ENCODE assay signal across 18 cellular contexts in the genomic region with DNA sequence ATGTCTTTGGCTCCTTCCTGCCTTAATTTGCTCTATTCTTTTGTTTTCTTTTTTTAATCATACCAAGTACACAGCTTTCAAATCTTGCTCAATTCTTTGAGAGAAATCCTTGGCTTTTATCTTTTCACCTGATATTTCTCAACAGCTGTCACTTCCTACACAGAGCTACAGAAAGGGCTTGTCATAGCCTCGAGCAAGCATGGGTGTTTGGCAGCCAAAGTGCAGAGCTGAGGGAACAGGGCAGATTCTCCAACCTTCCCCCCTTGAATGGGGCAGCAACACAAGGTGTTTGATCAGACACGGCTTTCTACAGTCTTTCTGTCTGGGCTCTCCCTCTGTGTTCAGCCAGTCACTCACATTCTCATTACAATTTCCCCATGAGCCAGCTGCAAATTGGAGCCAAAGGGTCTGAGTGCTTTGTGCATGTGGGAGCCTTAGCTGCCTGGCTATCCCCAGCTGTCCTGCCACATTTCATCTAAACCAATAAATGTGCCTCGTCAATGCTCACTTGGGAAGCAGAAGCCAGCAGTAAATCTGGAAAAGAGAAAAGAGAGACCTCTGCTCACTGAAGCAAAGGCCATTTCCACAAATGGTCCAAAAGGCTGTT.
DNase-seq lines count a peak whose midpoint lies in the region; ATAC-seq and TF ChIP-seq lines count a peak whose summit lies in the region.
"Had no signal": no experiment of that assay in that cellular context is flagged by ENCODE, and none has a peak within 500 bp of the region (broad histone marks: within the 10 kb centered on the region; RNA-seq: fewer than 3 reads in every experiment).

No MANE protein-coding gene starts in this region.

- H3K4me1 ChIP-seq in neural progenitor cell = peaks cover 10% of the 10 kb centered on the region
- H3K4me1 ChIP-seq: lower lobe of right lung, tibial nerve had no signal

- no peaks in the 10 kb centered on the region for H3K36me3 Mint-ChIP-seq in brain
- no peaks in the 10 kb centered on the region for H3K36me3 Mint-ChIP-seq in neural progenitor cell
- H3K36me3 Mint-ChIP-seq in natural killer cell treated with Interleukin-12 subunit alpha and Interleukin-12 subunit beta and Interleukin-15 and Interleukin-18, amount 100 ng/mL, for 72 hours = no peaks in the 10 kb centered on the region
- H3K36me3 Mint-ChIP-seq: activated naive CD4-positive, alpha-beta T cell treated with anti-CD3 and anti-CD28 coated beads, Interleukin-2, amount 10 ng/mL, durations not matched to agents 7 days and 5 days; naive thymus-derived CD8-positive, alpha-beta T cell; stimulated activated naive B cell treated with anti-CD40 and anti-IgM and Interleukin-4, amounts not matched to agents 10 μg/mL and 1 μg/mL and 100 μg/mL, for 72 hours had no signal

- TF ChIP-seq CTCF in brain (conservative IDR thresholded peaks at IDR 0.05) (no peak), neural progenitor cell (IDR thresholded peaks at IDR 0.05) (no peak)

- H3K9me3 Mint-ChIP-seq in brain (peaks cover 0 to 3% (median 0%) of the 10 kb centered on the region in 5 experiments), neural progenitor cell (no peaks in the 10 kb centered on the region)
- H3K9me3 Mint-ChIP-seq in natural killer cell treated with Interleukin-12 subunit alpha and Interleukin-12 subunit beta and Interleukin-15 and Interleukin-18, amount 100 ng/mL, for 72 hours = peaks cover 9% of the 10 kb centered on the region
- H3K9me3 Mint-ChIP-seq: activated naive CD4-positive, alpha-beta T cell treated with anti-CD3 and anti-CD28 coated beads, Interleukin-2, amount 10 ng/mL, durations not matched to agents 7 days and 5 days; activated T-cell treated with anti-CD3 and anti-CD28 coated beads, Interleukin-2, amount 50 U/mL, for 24 hours had no signal

- DNase-seq in ELF-1 (ENCODE audit: low read depth, low spot score) (peak; percentile 10), NCI-H345 (lab: John Stamatoyannopoulos, UW) (peak; percentile 48), neural progenitor cell (ENCODE audit: low spot score) (peak; percentile 18), mucosa of gallbladder (ENCODE audit: low spot score) (no peak), AG08396 (ENCODE audit: low spot score) (no peak)
- no peak for DNase-seq in activated CD4-positive, CD25-positive, alpha-beta regulatory T cell (lab: John Stamatoyannopoulos, UW)
- no peak for DNase-seq in natural killer cell treated with Interleukin-12 subunit alpha and Interleukin-12 subunit beta and Interleukin-15 and Interleukin-18, amount 100 ng/mL, for 72 hours (ENCODE audit: low spot score)
- DNase-seq: activated CD4-positive, alpha-beta T cell treated with anti-CD3 and anti-CD28 coated beads, Interleukin-2, amount 50 U/mL, for 4 hours; activated naive CD4-positive, alpha-beta T cell treated with anti-CD3 and anti-CD28 coated beads, Interleukin-2, amount 10 ng/mL, durations not matched to agents 7 days and 5 days; activated T-cell treated with anti-CD3 and anti-CD28 coated beads, Interleukin-2, amount 50 U/mL, for 24 hours; erythroblast; lower lobe of right lung; naive thymus-derived CD8-positive, alpha-beta T cell; stimulated activated naive B cell treated with anti-CD40 and anti-IgM and Interleukin-4, amounts not matched to agents 10 μg/mL and 1 μg/mL and 100 μg/mL, for 72 hours had no signal

- H3K4me3 ChIP-seq in neural progenitor cell = no peak overlapping the region
- H3K4me3 ChIP-seq: lower lobe of right lung, SK-N-MC, tibial nerve had no signal

- H3K9ac ChIP-seq in neural progenitor cell = no peak overlapping the region

- H3F3A ChIP-seq in neural progenitor cell (ENCODE audit: low read depth) = no peaks in the 10 kb centered on the region

- no peaks in the 10 kb centered on the region for H3K27me3 Mint-ChIP-seq in brain
- H3K27me3 Mint-ChIP-seq in neural progenitor cell (ENCODE audit: insufficient read depth, low read depth) = peaks cover 2% of the 10 kb centered on the region
- H3K27me3 Mint-ChIP-seq in natural killer cell treated with Interleukin-12 subunit alpha and Interleukin-12 subunit beta and Interleukin-15 and Interleukin-18, amount 100 ng/mL, for 72 hours = no peaks in the 10 kb centered on the region
- H3K27me3 Mint-ChIP-seq: activated naive CD4-positive, alpha-beta T cell treated with anti-CD3 and anti-CD28 coated beads, Interleukin-2, amount 10 ng/mL, durations not matched to agents 7 days and 5 days; activated T-cell treated with anti-CD3 and anti-CD28 coated beads, Interleukin-2, amount 50 U/mL, for 24 hours had no signal

- no peaks in the 10 kb centered on the region for H3K36me3 ChIP-seq in neural progenitor cell
- H3K36me3 ChIP-seq: lower lobe of right lung, tibial nerve had no signal

- no peaks in the 10 kb centered on the region for H3K79me2 ChIP-seq in neural progenitor cell (ENCODE audit: low read depth)

- H3K4me2 ChIP-seq in neural progenitor cell = peak overlapping the region; percentile 10

- no peaks in the 10 kb centered on the region for H3K9me3 ChIP-seq in neural progenitor cell (ENCODE audit: low read depth)
- H3K9me3 ChIP-seq: lower lobe of right lung, tibial nerve had no signal

- no peak for ATAC-seq in natural killer cell treated with Interleukin-12 subunit alpha and Interleukin-12 subunit beta and Interleukin-15 and Interleukin-18, amount 100 ng/mL, for 72 hours
- ATAC-seq: naive thymus-derived CD8-positive, alpha-beta T cell; stimulated activated naive B cell treated with anti-CD40 and anti-IgM and Interleukin-4, amounts not matched to agents 10 μg/mL and 1 μg/mL and 100 μg/mL, for 72 hours had no signal

- no peaks in the 10 kb centered on the region for H4K20me1 ChIP-seq in neural progenitor cell (ENCODE audit: low read depth)

- H3K27ac ChIP-seq in neural progenitor cell = no peak overlapping the region
- H3K27ac ChIP-seq: lower lobe of right lung, SK-N-MC, tibial nerve had no signal

- H3K4me3 Mint-ChIP-seq in brain = peak overlapping the region in 4 of 5 experiments; percentile 5 to 56 (median 21)
- no peak overlapping the region for H3K4me3 Mint-ChIP-seq in neural progenitor cell
- no peak overlapping the region for H3K4me3 Mint-ChIP-seq in natural killer cell treated with Interleukin-12 subunit alpha and Interleukin-12 subunit beta and Interleukin-15 and Interleukin-18, amount 100 ng/mL, for 72 hours
- H3K4me3 Mint-ChIP-seq: activated naive CD4-positive, alpha-beta T cell treated with anti-CD3 and anti-CD28 coated beads, Interleukin-2, amount 10 ng/mL, durations not matched to agents 7 days and 5 days; activated T-cell treated with anti-CD3 and anti-CD28 coated beads, Interleukin-2, amount 50 U/mL, for 24 hours; B cell; naive thymus-derived CD8-positive, alpha-beta T cell; stimulated activated naive B cell treated with anti-CD40 and anti-IgM and Interleukin-4, amounts not matched to agents 10 μg/mL and 1 μg/mL and 100 μg/mL, for 72 hours had no signal

- peak overlapping the region; percentile 2 for H2AFZ ChIP-seq in neural progenitor cell (replicated peaks)

- no peaks in the 10 kb centered on the region for H3K27me3 ChIP-seq in neural progenitor cell
- H3K27me3 ChIP-seq: tibial nerve had no signal

- H3K4me1 Mint-ChIP-seq in brain (peaks cover 20% of the 10 kb centered on the region), neural progenitor cell (peaks cover 8% of the 10 kb centered on the region)
- no peaks in the 10 kb centered on the region for H3K4me1 Mint-ChIP-seq in natural killer cell treated with Interleukin-12 subunit alpha and Interleukin-12 subunit beta and Interleukin-15 and Interleukin-18, amount 100 ng/mL, for 72 hours (ENCODE audit: low read depth in 2 of 2)
- H3K4me1 Mint-ChIP-seq: activated naive CD4-positive, alpha-beta T cell treated with anti-CD3 and anti-CD28 coated beads, Interleukin-2, amount 10 ng/mL, durations not matched to agents 7 days and 5 days; naive thymus-derived CD8-positive, alpha-beta T cell had no signal

- H3K27ac Mint-ChIP-seq in brain = peak overlapping the region; percentile 25 to 63 (median 47)
- H3K27ac Mint-ChIP-seq in neural progenitor cell = no peak overlapping the region
- no peak overlapping the region for H3K27ac Mint-ChIP-seq in natural killer cell treated with Interleukin-12 subunit alpha and Interleukin-12 subunit beta and Interleukin-15 and Interleukin-18, amount 100 ng/mL, for 72 hours
- H3K27ac Mint-ChIP-seq: activated naive CD4-positive, alpha-beta T cell treated with anti-CD3 and anti-CD28 coated beads, Interleukin-2, amount 10 ng/mL, durations not matched to agents 7 days and 5 days; activated T-cell treated with anti-CD3 and anti-CD28 coated beads, Interleukin-2, amount 50 U/mL, for 24 hours; B cell; naive thymus-derived CD8-positive, alpha-beta T cell; stimulated activated naive B cell treated with anti-CD40 and anti-IgM and Interleukin-4, amounts not matched to agents 10 μg/mL and 1 μg/mL and 100 μg/mL, for 72 hours had no signal

Comparison
In these comparisons a context has a peak if more than half of its experiments do, and no peak if none do; other contexts are left out.
1. DNase-seq: peak in ELF-1 (single experiment), NCI-H345 (single experiment) and neural progenitor cell (single experiment); none in mucosa of gallbladder (single experiment), activated CD4-positive, CD25-positive, alpha-beta regulatory T cell (0 of 4), AG08396 (single experiment) and natural killer cell treated with Interleukin-12 subunit alpha and Interleukin-12 subunit beta and Interleukin-15 and Interleukin-18, amount 100 ng/mL, for 72 hours (single experiment).
2. H3K27ac Mint-ChIP-seq: peak in brain (5 of 5); none in neural progenitor cell (single experiment) and natural killer cell treated with Interleukin-12 subunit alpha and Interleukin-12 subunit beta and Interleukin-15 and Interleukin-18, amount 100 ng/mL, for 72 hours (0 of 2).
3. H3K4me3 Mint-ChIP-seq: peak in brain (4 of 5); none in neural progenitor cell (single experiment) and natural killer cell treated with Interleukin-12 subunit alpha and Interleukin-12 subunit beta and Interleukin-15 and Interleukin-18, amount 100 ng/mL, for 72 hours (single experiment).